ENCODE assay signal across 9 cellular contexts in the genomic region with DNA sequence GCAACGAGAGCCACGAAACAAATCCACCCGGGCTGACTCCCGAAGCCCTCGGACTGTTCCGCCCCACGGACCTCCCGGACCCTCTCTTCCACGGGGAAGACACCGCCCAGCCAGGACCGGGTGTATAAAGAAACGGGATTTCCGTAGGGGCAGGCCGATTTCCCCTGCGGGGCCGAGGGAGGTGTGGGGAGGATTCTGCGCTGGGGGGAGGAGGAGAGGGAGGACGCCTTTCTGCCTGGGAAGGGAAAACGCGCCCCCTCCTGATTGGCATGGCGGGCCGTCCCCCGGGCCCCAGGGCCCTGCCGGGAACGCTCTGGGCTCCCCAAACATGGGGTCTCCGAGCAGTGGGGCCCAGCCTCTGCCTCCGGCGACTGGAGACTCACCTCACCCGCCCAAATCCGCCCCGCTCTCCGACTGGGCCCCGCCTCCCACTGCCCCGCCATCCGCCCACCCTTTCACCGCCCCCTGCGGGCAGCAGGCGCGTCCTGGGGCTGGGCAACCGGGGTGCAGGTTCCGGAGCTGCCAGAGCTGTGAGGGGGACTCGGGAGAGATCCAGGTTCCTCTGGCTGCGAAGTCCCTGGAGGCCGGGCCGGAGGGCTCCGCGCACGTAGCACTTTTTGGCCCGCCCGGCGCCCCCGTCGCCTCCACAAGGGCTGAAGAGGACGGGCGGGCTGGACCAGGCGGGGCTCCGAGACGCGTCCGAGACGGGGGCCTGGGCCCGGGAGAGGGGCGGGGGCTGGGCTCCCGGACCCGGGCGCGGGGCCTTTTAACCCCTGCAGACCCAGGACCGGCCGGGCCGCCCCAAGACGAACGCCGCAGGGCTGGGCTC. TPM values are rescaled to one million over a fixed set of nuclear protein-coding genes. Genes with fewer than 3 reads are reported as not detected.
DNase-seq lines count a peak whose midpoint lies in the region; ATAC-seq and TF ChIP-seq lines count a peak whose summit lies in the region.
"Had no signal": no experiment of that assay in that cellular context is flagged by ENCODE, and none has a peak within 500 bp of the region (broad histone marks: within the 10 kb centered on the region; RNA-seq: fewer than 3 reads in every experiment).

No MANE protein-coding gene starts in this region.

- H3K9me3 ChIP-seq in body of pancreas = no peaks in the 10 kb centered on the region

- peak overlapping the region; percentile 35 to 77 for H3K4me3 ChIP-seq in body of pancreas

- no peak for TF ChIP-seq CTCF in CD14-positive monocyte (IDR thresholded peaks at IDR 0.05)
- TF ChIP-seq CTCF in body of pancreas (IDR thresholded peaks at IDR 0.05) = peak in 3 of 7 experiments; percentile 9 to 27 (median 16)

- intact Hi-C loops in CD14-positive monocyte (cut with micrococcal nuclease) = loop anchor here (1.0 to 10.0 kb wide), 3 partner anchors 17 to 545 kb away; a partner anchor contains a TSS
- intact Hi-C loops in body of pancreas (cut with DNase I) = no loop called here

- no peaks in the 10 kb centered on the region for H3K36me3 ChIP-seq in body of pancreas (replicated peaks in 1 of 2; ENCODE audit: insufficient read depth in 1 of 2, low read depth in 2 of 2)

- H3K27me3 Mint-ChIP-seq in CD14-positive monocyte (ENCODE audit: low read depth in 3 of 3) = peaks cover 24 to 43% (median 26%) of the 10 kb centered on the region in 3 donors
- H3K27me3 Mint-ChIP-seq in immature natural killer cell (ENCODE audit: low read depth in 3 of 3) = peaks cover 0 to 4% (median 3%) of the 10 kb centered on the region in 3 donors

- H3K9me3 Mint-ChIP-seq in CD14-positive monocyte (peaks cover 13 to 28% (median 22%) of the 10 kb centered on the region in 7 donors), immature natural killer cell (peaks cover 0 to 2% (median 0%) of the 10 kb centered on the region in 6 donors)

- peak; percentile 47 for DNase-seq in CD14-positive monocyte (ENCODE audit: low spot score)
- DNase-seq in T-helper 1 cell = peak; percentile 52 to 67 (median 62)
- peak in 3 of 4 donors; percentile 42 to 58 (median 50) for DNase-seq in body of pancreas
- DNase-seq in immature natural killer cell = peak; percentile 60 to 70 (median 67)
- DNase-seq in stimulated activated CD4-positive, alpha-beta T cell treated with anti-CD3 and anti-CD28 coated beads, Interleukin-12 subunit alpha, Interleukin-12 subunit beta, amount 100 ng/mL, for 48 hours (ENCODE audit: low read depth in 2 of 3, low spot score in 1 of 3) = peak in 2 of 3 donors; percentile 37 to 42
- DNase-seq in NCI-H446 treated with DMSO at 0.1 percent for 48 hours (lab: John Stamatoyannopoulos, UW) = no peak

- peaks cover 24% of the 10 kb centered on the region for H3K4me1 ChIP-seq in body of pancreas

- H3K27ac ChIP-seq in body of pancreas = peak overlapping the region; percentile 90 to 99 (median 94)

- peaks cover 12% of the 10 kb centered on the region for H3K4me1 Mint-ChIP-seq in CD14-positive monocyte
- H3K4me1 Mint-ChIP-seq in immature natural killer cell = peaks cover 0 to 11% of the 10 kb centered on the region in 2 donors

- ATAC-seq in GM19372 (IDR thresholded peaks at IDR 0.05; ENCODE audit: low read depth, unreplicated experiment) (peak; percentile 41), HG03460 (IDR thresholded peaks at IDR 0.05; ENCODE audit: unreplicated experiment) (peak; percentile 40), body of pancreas (peak; percentile 46)

- WGBS in body of pancreas, 2 donors = 1% methylated on average over 15 to 67 of the region's 73 CpGs

- no peak for TF ChIP-seq POLR2A in body of pancreas (IDR thresholded peaks at IDR 0.05)

- peak overlapping the region; percentile 75 to 80 for H3K4me3 Mint-ChIP-seq in CD14-positive monocyte
- peak overlapping the region; percentile 66 to 79 (median 76) for H3K4me3 Mint-ChIP-seq in immature natural killer cell

- H3K27me3 ChIP-seq in body of pancreas = no peaks in the 10 kb centered on the region

- peaks cover 15 to 21% of the 10 kb centered on the region in 2 donors for H3K36me3 Mint-ChIP-seq in CD14-positive monocyte
- H3K36me3 Mint-ChIP-seq in immature natural killer cell = peaks cover 0 to 7% (median 3%) of the 10 kb centered on the region in 3 donors

- H3K27ac Mint-ChIP-seq in CD14-positive monocyte (peak overlapping the region in 1 of 7 donors; percentile 63), immature natural killer cell (peak overlapping the region in 3 of 6 donors; percentile 35 to 61 (median 60))

RNA-seq across cellular contexts. Expression of a gene that starts 0.6 kb away (rescaled TPM):
- polyA plus RNA-seq in CD14-positive monocyte (10 to 100 TPM; 13.4 to 26.1 TPM), immature natural killer cell (10 to 100 TPM; 14.9 to 84.3 (median 41.9) TPM)
- total RNA-seq in body of pancreas = 100 to 1,000 TPM in 1 of 2 donors, 10 to 100 TPM in 1; 69.9 to 106 TPM

RNA-seq across cellular contexts. Expression of a gene that starts 17.2 kb away (rescaled TPM):
- polyA plus RNA-seq in CD14-positive monocyte (1 to 10 TPM in 1 of 2 donors, under 1 TPM in 1; 0.66 to 1.5 TPM), immature natural killer cell (under 1 TPM in 1 of 3 donors, not detected in 2; 0.37 TPM)
- 1 to 10 TPM; 3.0 to 5.4 TPM for total RNA-seq in body of pancreas

RNA-seq across cellular contexts. Expression of a gene that starts 21.1 kb away (rescaled TPM):
- polyA plus RNA-seq in CD14-positive monocyte (not detected), immature natural killer cell (not detected)
- 10 to 100 TPM; 21.0 to 23.1 TPM for total RNA-seq in body of pancreas

RNA-seq across cellular contexts. Expression of a gene that starts 27.6 kb away (rescaled TPM):
- polyA plus RNA-seq in CD14-positive monocyte (not detected), immature natural killer cell (not detected)
- total RNA-seq in body of pancreas = not detected
- total RNA-seq: RPMI7951 had no signal

RNA-seq across cellular contexts. Expression of a gene that starts 34.0 kb away (rescaled TPM):
- polyA plus RNA-seq in CD14-positive monocyte = not detected
- total RNA-seq in body of pancreas = 1 to 10 TPM in 1 of 2 donors, under 1 TPM in 1; 0.66 to 2.9 TPM
- not detected for polyA plus RNA-seq in immature natural killer cell
